Comparison of ENCODE assay signal across 3 cellular contexts in the genomic region with DNA sequence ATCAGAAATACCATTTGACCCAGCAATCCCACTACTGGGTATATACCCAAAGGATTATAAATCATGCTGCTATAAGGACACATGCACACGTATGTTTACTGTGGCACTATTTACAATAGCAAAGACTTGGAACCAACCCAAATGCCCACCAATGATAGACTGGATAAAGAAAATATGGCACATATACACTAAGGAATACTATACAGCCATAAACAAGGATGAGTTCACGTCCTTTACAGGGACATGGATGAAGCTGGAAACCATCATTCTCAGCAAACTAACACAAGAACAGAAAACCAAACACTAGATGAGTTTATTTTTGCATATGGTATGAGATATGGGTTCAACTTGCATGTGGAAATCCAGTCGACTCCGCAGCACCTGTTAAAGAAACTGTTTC.
A peak's percentile ranks its signal among the peaks of the same experiment; 100 is the strongest.
DNase-seq lines count a peak whose midpoint lies in the region; ATAC-seq, FAIRE-seq and TF ChIP-seq lines count a peak whose summit lies in the region.
"Not testable (repeated sequence)": the region's sequence is repeated elsewhere in the genome, so short reads cannot be mapped to it uniquely, and the experiment has no call there.

No MANE protein-coding gene starts in this region.

- H3K4me3 Mint-ChIP-seq in astrocyte (ENCODE audit: unreplicated experiment) = not testable (repeated sequence)

- not testable (repeated sequence) for H3K27me3 Mint-ChIP-seq in astrocyte (ENCODE audit: low read depth, unreplicated experiment)

- H3K4me2 ChIP-seq in astrocyte (ENCODE audit: low read length); K562 (ENCODE audit: insufficient read depth, low read length): not testable (repeated sequence)

- H2AFZ ChIP-seq in astrocyte (ENCODE audit: low read depth, low read length); K562 (ENCODE audit: low read depth, low read length): not testable (repeated sequence)

- ATAC-seq in K562 = not testable (repeated sequence)

- H3K9ac ChIP-seq in astrocyte (ENCODE audit: low read length); K562 (ENCODE audit: insufficient read depth in 1 of 2, low read depth in 2 of 2, low read length in 2 of 2): not testable (repeated sequence)

- H3K9me3 Mint-ChIP-seq in astrocyte (ENCODE audit: unreplicated experiment) = not testable (repeated sequence)

- not testable (repeated sequence) for H3K9me1 ChIP-seq in K562 (ENCODE audit: control insufficient read depth, insufficient read depth, low read length)

- intact Hi-C loops in K562 (cut with micrococcal nuclease) = not testable (repeated sequence)

- TF ChIP-seq POLR2A in K562 (conservative IDR thresholded peaks at IDR 0.05) = not testable (repeated sequence)

- not testable (repeated sequence) for H3K4me3 ChIP-seq in HEK293 (ENCODE audit: low read depth, low read length); astrocyte (ENCODE audit: insufficient read depth, low read depth, low read length); K562

- H3K36me3 ChIP-seq in HEK293 (ENCODE audit: control insufficient read depth in 2 of 2, insufficient read depth in 1 of 2, low read length in 2 of 2); astrocyte (ENCODE audit: insufficient read depth, low read length); K562 (ENCODE audit: control insufficient read depth, insufficient read depth, low read length): not testable (repeated sequence)

- H3K9me3 ChIP-seq in HEK293 (ENCODE audit: control insufficient read depth, insufficient read depth, low read depth, low read length); astrocyte (ENCODE audit: insufficient read depth, low read depth, low read length); K562 (replicated peaks; ENCODE audit: control insufficient read depth, insufficient read depth, low read depth, low read length): not testable (repeated sequence)

- POLR2A ChIA-PET in HEK293 (lab: Yijun Ruan, JAX); K562 (lab: Yijun Ruan, JAX): not testable (repeated sequence)

- CTCF ChIA-PET in HEK293 (lab: Yijun Ruan, JAX) = interaction anchor here (1.0 kb wide), 1 partner anchor 10 kb away, joined by 3 read pairs; no protein-coding TSS in a partner anchor
- CTCF ChIA-PET in K562 (lab: Yijun Ruan, JAX; ENCODE audit: low intra/inter-chr PET ratio) = not testable (repeated sequence)

- not testable (repeated sequence) for BruUV-seq in K562 (replicated peaks; lab: Mats Ljungman, UMichigan)

- H4K20me1 ChIP-seq in astrocyte (ENCODE audit: insufficient read depth, low read length); K562 (replicated peaks; ENCODE audit: control insufficient read depth, insufficient read depth, low read length): not testable (repeated sequence)

- not testable (repeated sequence) for H3K27ac Mint-ChIP-seq in astrocyte (ENCODE audit: unreplicated experiment)

- not testable (repeated sequence) for H3K79me2 ChIP-seq in astrocyte (ENCODE audit: insufficient read depth, low read length)
- H3K79me2 ChIP-seq in K562 (ENCODE audit: control insufficient read depth, insufficient read depth, low read length) = peaks cover 16% of the 10 kb centered on the region; the same call in 2 of the 3 replicates

- 75% methylated on average over 3 of the region's 4 CpGs for WGBS in K562 (ENCODE audit: insufficient coverage, low coverage, missing lambda C conversion rate)

- not testable (repeated sequence) for H3K36me3 Mint-ChIP-seq in astrocyte (ENCODE audit: low read depth, unreplicated experiment)

- not testable (repeated sequence) for DNase-seq in astrocyte (ENCODE audit: low read depth); K562 (ENCODE audit: extremely low read depth in 1 of 4, low spot score in 3 of 4)

- TF ChIP-seq CTCF in HEK293 (tag by site-specific recombination; IDR thresholded peaks at IDR 0.05); astrocyte (IDR thresholded peaks at IDR 0.05; ENCODE audit: insufficient read depth, low read depth, low read length); K562 (IDR thresholded peaks at IDR 0.05 in 2 of 3, conservative IDR thresholded peaks at IDR 0.05 in 1 of 3; ENCODE audit: insufficient read depth in 2 of 3, low read depth in 1 of 3, low read length in 3 of 3): not testable (repeated sequence)

- in situ Hi-C loops in K562 (cut with MboI) = not testable (repeated sequence)

- not testable (repeated sequence) for TF ChIP-seq EP300 in K562 (IDR thresholded peaks at IDR 0.05; ENCODE audit: low read length)

- not testable (repeated sequence) for H3K27me3 ChIP-seq in astrocyte (ENCODE audit: insufficient read depth, low read length); K562 (ENCODE audit: control insufficient read depth in 2 of 2, insufficient read depth in 2 of 2, low read length in 2 of 2)

- H3K4me1 ChIP-seq in HEK293 (ENCODE audit: control insufficient read depth, insufficient read depth, low read length); astrocyte (ENCODE audit: insufficient read depth, low read length); K562 (replicated peaks in 1 of 2; ENCODE audit: control insufficient read depth in 2 of 2, insufficient read depth in 2 of 2, low read length in 2 of 2): not testable (repeated sequence)

- H3K4me1 Mint-ChIP-seq in astrocyte (ENCODE audit: low read depth, unreplicated experiment) = not testable (repeated sequence)

- not testable (repeated sequence) for TF ChIP-seq RAD21 in K562 (CRISPR knock-in tag; conservative IDR thresholded peaks at IDR 0.05 in 1 of 2, IDR thresholded peaks at IDR 0.05 in 1 of 2)

- FAIRE-seq in astrocyte (lab: Jason Lieb, UNC) = peak; percentile 37
- not testable (repeated sequence) for FAIRE-seq in K562 (lab: Jason Lieb, UNC)

- not testable (repeated sequence) for H3K27ac ChIP-seq in HEK293 (ENCODE audit: extremely low read depth, low read depth, low read length); astrocyte (ENCODE audit: low read depth, low read length); K562 (ENCODE audit: extremely low read depth, low read depth, low read length)

TF ChIP-seq in HEK293, 187 proteins besides CTCF, POLR2A, EP300 and RAD21 (continues in another document):
- TF ChIP-seq ZNF146 (tag by site-specific recombination; IDR thresholded peaks at IDR 0.05) (peak; percentile 83), ZNF580 (tag by site-specific recombination; IDR thresholded peaks at IDR 0.05) (0 out of 2 replicates have a peak, but pooled peaks have one; percentile 10)

TF ChIP-seq in K562, 482 proteins besides CTCF, POLR2A, EP300 and RAD21:
- TF ChIP-seq ZNF146 (CRISPR knock-in tag; IDR thresholded peaks at IDR 0.05; ENCODE audit: unreplicated experiment) = peak; percentile 79
